In the genomic region with DNA sequence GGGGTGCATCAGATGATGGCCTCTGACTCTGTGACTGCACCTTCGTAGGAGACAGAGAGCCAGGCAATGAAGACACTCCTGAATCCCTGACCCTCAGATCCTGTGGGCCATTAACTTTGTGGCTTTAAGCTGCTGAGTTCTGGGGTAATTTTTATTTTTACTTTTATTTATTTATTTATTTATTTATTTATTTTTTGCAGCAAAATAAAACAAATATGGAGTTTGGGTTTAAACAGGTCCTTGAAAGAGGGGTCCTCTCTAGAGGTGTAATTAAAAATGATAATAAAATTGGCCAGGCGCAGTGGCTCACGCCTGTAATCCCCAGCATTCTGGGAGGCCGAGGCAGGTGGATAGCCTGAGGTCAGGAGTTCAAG, we compare ENCODE assay signal across 32 cellular contexts.
"Had no signal": no experiment of that assay in that cellular context is flagged by ENCODE, and none has a peak within 500 bp of the region (broad histone marks: within the 10 kb centered on the region; RNA-seq: fewer than 3 reads in every experiment).

No MANE protein-coding gene starts in this region.

- H3K4me1 ChIP-seq: adrenal gland, ascending aorta, body of pancreas, breast epithelium had no signal

- H3K27me3 ChIP-seq: adrenal gland, ascending aorta, body of pancreas, brain microvascular endothelial cell, breast epithelium, cardiac muscle cell had no signal

- H3K4me3 ChIP-seq: adrenal gland, ascending aorta, body of pancreas, breast epithelium, cardiac muscle cell had no signal

- H3K27ac ChIP-seq: adrenal gland, ascending aorta, body of pancreas, brain microvascular endothelial cell, breast epithelium, cardiac muscle cell had no signal

- H3K36me3 ChIP-seq: adrenal gland, ascending aorta, brain microvascular endothelial cell, breast epithelium, cardiac muscle cell had no signal

- ATAC-seq: activated naive CD4-positive, alpha-beta T cell treated with anti-CD3 and anti-CD28 coated beads, Interleukin-2, amount 50 U/mL, for 72 hours; activated naive CD8-positive, alpha-beta T cell treated with anti-CD3 and anti-CD28 coated beads, Interleukin-2, amount 50 U/mL, for 24 hours; activated T-cell treated with anti-CD3 and anti-CD28 coated beads, Interleukin-2, amount 50 U/mL, for 4 hours; activated T-helper 17 cell treated with anti-CD3 and anti-CD28 coated beads, Interleukin-2, amount 50 U/mL, for 72 hours; body of pancreas had no signal

- DNase-seq: activated effector memory CD4-positive, alpha-beta T cell treated with anti-CD3 and anti-CD28 coated beads, Interleukin-2, amount 50 U/mL, for 16 hours; activated effector memory CD4-positive, alpha-beta T cell treated with Interleukin-2 at 50 U/mL for 16 hours; activated gamma-delta T cell; activated gamma-delta T cell treated with Interleukin-2 at 50 U/mL for 16 hours; activated naive CD4-positive, alpha-beta T cell; activated naive CD4-positive, alpha-beta T cell treated with anti-CD3 and anti-CD28 coated beads for 36 hours; activated naive CD4-positive, alpha-beta T cell treated with anti-CD3 and anti-CD28 coated beads, Interleukin-2, amount 10 ng/mL, durations not matched to agents 7 days and 5 days; activated naive CD4-positive, alpha-beta T cell treated with anti-CD3 and anti-CD28 coated beads, Interleukin-2, amount 50 U/mL, for 16 hours; activated naive CD4-positive, alpha-beta T cell treated with Interleukin-2 at 50 U/mL for 16 hours; activated naive CD8-positive, alpha-beta T cell treated with anti-CD3 and anti-CD28 coated beads for 36 hours; activated naive CD8-positive, alpha-beta T cell treated with anti-CD3 and anti-CD28 coated beads, Interleukin-2, amount 10 ng/mL, durations not matched to agents 7 days and 5 days; activated naive CD8-positive, alpha-beta T cell treated with anti-CD3 and anti-CD28 coated beads, Interleukin-2, amount 50 U/mL, for 24 hours; activated T-cell treated with anti-CD3 and anti-CD28 coated beads, Interleukin-2, amount 50 U/mL, for 1 hour; activated T-cell treated with anti-CD3 and anti-CD28 coated beads, Interleukin-2, amount 50 U/mL, for 24 hours; activated T-cell treated with anti-CD3 and anti-CD28 coated beads, Interleukin-2, amount 50 U/mL, for 4 hours; activated T-cell treated with anti-CD3 and anti-CD28 coated beads, Interleukin-2, amount 50 U/mL, for 48 hours; activated T-cell treated with anti-CD3 and anti-CD28 coated beads, Interleukin-2, amount 50 U/mL, for 72 hours; adrenal gland; amniotic stem cell; amygdala; anterior cingulate cortex; aorta; brain microvascular endothelial cell; caudate nucleus; central memory CD4-positive, alpha-beta T cell; cerebellar nuclear complex had no signal

- H3K9me3 ChIP-seq: adrenal gland, ascending aorta, body of pancreas, breast epithelium had no signal
